Comparison of ENCODE assay signal across 2 cellular contexts in the genomic region with DNA sequence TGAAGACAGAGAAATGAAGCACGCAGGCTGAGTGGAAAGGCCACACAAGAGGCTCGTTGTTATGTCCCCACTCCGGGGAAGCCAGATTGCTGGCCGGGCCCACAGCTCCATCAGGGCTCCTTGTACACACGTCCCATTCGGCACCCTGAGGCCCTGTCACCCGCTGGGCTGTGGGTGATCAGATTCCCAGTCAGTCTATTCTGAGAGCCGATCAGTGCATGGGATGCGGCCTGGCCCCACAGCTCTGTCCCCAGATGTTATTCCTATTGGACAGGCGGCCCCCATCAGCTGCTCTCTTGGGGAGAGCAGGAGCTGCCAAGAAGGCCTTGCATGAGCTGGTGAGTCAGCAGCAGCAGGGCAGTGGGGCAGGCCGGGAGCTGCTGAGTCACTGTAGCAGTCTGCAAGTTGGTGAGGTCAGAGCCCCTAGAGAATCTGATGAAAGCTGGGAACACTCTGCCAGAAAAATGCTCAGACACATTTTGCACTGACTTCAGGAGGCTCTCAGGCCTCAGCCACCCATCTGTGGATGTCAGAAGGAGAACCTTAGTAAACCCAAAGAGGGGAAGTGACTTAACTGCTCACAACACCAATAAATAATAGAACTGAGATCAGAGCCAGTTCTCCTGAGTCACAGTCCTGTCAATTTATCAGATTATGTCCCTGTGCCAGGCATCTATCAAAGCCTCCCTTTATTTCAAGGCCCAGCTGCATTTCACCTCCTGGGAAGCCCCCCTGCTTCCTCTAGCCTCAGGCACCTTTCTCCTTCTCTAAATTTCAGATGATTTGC.
TF ChIP-seq lines count a peak whose summit lies in the region.

No MANE protein-coding gene starts in this region.

TF ChIP-seq in PFSK-1, 5 proteins besides CTCF, POLR2A, EP300 and RAD21 (continued from another document):
- no peak for TF ChIP-seq TAF1 (IDR thresholded peaks at IDR 0.05; ENCODE audit: borderline replicate concordance, insufficient read depth, low read length)

TF ChIP-seq in K562, 482 proteins besides CTCF, POLR2A, EP300 and RAD21 (continued from another document and continues in another):
- peak; percentile 95 for TF ChIP-seq RREB1 (CRISPR knock-in tag; IDR thresholded peaks at IDR 0.05)
- TF ChIP-seq, protein P1, sequence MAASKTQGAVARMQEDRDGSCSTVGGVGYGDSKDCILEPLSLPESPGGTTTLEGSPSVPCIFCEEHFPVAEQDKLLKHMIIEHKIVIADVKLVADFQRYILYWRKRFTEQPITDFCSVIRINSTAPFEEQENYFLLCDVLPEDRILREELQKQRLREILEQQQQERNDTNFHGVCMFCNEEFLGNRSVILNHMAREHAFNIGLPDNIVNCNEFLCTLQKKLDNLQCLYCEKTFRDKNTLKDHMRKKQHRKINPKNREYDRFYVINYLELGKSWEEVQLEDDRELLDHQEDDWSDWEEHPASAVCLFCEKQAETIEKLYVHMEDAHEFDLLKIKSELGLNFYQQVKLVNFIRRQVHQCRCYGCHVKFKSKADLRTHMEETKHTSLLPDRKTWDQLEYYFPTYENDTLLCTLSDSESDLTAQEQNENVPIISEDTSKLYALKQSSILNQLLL (CRISPR knock-in tag; IDR thresholded peaks at IDR 0.05; ENCODE audit: borderline replicate concordance), result no peak
- TF ChIP-seq, protein P2, sequence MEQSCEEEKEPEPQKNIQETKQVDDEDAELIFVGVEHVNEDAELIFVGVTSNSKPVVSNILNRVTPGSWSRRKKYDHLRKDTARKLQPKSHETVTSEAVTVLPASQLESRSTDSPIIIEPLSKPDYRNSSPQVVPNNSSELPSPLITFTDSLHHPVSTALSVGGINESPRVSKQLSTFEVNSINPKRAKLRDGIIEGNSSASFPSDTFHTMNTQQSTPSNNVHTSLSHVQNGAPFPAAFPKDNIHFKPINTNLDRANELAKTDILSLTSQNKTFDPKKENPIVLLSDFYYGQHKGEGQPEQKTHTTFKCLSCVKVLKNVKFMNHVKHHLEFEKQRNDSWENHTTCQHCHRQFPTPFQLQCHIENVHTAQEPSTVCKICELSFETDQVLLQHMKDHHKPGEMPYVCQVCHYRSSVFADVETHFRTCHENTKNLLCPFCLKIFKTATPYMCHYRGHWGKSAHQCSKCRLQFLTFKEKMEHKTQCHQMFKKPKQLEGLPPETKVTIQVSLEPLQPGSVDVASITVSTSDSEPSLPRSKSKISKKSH (CRISPR knock-in tag; IDR thresholded peaks at IDR 0.05), result no peak
- TF ChIP-seq, protein P3, sequence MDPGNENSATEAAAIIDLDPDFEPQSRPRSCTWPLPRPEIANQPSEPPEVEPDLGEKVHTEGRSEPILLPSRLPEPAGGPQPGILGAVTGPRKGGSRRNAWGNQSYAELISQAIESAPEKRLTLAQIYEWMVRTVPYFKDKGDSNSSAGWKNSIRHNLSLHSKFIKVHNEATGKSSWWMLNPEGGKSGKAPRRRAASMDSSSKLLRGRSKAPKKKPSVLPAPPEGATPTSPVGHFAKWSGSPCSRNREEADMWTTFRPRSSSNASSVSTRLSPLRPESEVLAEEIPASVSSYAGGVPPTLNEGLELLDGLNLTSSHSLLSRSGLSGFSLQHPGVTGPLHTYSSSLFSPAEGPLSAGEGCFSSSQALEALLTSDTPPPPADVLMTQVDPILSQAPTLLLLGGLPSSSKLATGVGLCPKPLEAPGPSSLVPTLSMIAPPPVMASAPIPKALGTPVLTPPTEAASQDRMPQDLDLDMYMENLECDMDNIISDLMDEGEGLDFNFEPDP (CRISPR knock-in tag; IDR thresholded peaks at IDR 0.05), result no peak
- TF ChIP-seq IFI16 (CRISPR knock-in tag; IDR thresholded peaks at IDR 0.05), result peak; percentile 71; the same call in 1 of the 2 replicates
- no peak for TF ChIP-seq ZNF3 (CRISPR knock-in tag; IDR thresholded peaks at IDR 0.05)
- TF ChIP-seq DACH1 (IDR thresholded peaks at IDR 0.05; ENCODE audit: partially characterized antibody), result peak; percentile 95
- no peak for TF ChIP-seq ZNF121 (CRISPR knock-in tag; conservative IDR thresholded peaks at IDR 0.05)
- TF ChIP-seq RFX1 (IDR thresholded peaks at IDR 0.05), result no peak
- no peak for TF ChIP-seq HLTF (IDR thresholded peaks at IDR 0.05)
- no peak for TF ChIP-seq EWSR1 (IDR thresholded peaks at IDR 0.05; ENCODE audit: borderline replicate concordance, low read depth, partially characterized antibody)
- no peak for TF ChIP-seq ELK1 (CRISPR knock-in tag; IDR thresholded peaks at IDR 0.05)
- no peak for TF ChIP-seq SMARCA5 (IDR thresholded peaks at IDR 0.05)
- TF ChIP-seq ZNF124 (CRISPR knock-in tag; IDR thresholded peaks at IDR 0.05), result no peak
- no peak for TF ChIP-seq ZNF274 (IDR thresholded peaks at IDR 0.05; ENCODE audit: borderline replicate concordance, low read depth, low read length)
- 0 out of 2 replicates have a peak, but pooled peaks have one; percentile 15 for TF ChIP-seq HOXB6 (CRISPR knock-in tag; IDR thresholded peaks at IDR 0.05; ENCODE audit: borderline replicate concordance)
- TF ChIP-seq PHF20 (IDR thresholded peaks at IDR 0.05; ENCODE audit: partially characterized antibody), result no peak
- TF ChIP-seq ZNF766 (CRISPR knock-in tag; conservative IDR thresholded peaks at IDR 0.05), result peak; percentile 82; the same call in 1 of the 2 replicates
- no peak for TF ChIP-seq RFX7 (CRISPR knock-in tag; IDR thresholded peaks at IDR 0.05)
- TF ChIP-seq ZNF764 (CRISPR knock-in tag; IDR thresholded peaks at IDR 0.05; ENCODE audit: low read depth), result no peak
- no peak for TF ChIP-seq ZNF354B (CRISPR knock-in tag; IDR thresholded peaks at IDR 0.05)
- TF ChIP-seq ATF1 (CRISPR knock-in tag; IDR thresholded peaks at IDR 0.05), result no peak
- peak; percentile 90 for TF ChIP-seq ATF1 (tag; IDR thresholded peaks at IDR 0.05)
- TF ChIP-seq GTF2F1 (IDR thresholded peaks at IDR 0.05; ENCODE audit: low read depth, low read length), result no peak
- TF ChIP-seq RBM22 (IDR thresholded peaks at IDR 0.05; ENCODE audit: low read depth, low read length, poor library complexity, severe bottlenecking), result no peak
- no peak for TF ChIP-seq NCOA2 (IDR thresholded peaks at IDR 0.05; ENCODE audit: partially characterized antibody in 2 of 2)
- no peak; the same call in 1 of the 2 replicates for TF ChIP-seq MEF2A (IDR thresholded peaks at IDR 0.05; ENCODE audit: control insufficient read depth, low read depth, low read length)
- TF ChIP-seq ZNF212 (CRISPR knock-in tag; IDR thresholded peaks at IDR 0.05), result no peak
- TF ChIP-seq, protein P4, sequence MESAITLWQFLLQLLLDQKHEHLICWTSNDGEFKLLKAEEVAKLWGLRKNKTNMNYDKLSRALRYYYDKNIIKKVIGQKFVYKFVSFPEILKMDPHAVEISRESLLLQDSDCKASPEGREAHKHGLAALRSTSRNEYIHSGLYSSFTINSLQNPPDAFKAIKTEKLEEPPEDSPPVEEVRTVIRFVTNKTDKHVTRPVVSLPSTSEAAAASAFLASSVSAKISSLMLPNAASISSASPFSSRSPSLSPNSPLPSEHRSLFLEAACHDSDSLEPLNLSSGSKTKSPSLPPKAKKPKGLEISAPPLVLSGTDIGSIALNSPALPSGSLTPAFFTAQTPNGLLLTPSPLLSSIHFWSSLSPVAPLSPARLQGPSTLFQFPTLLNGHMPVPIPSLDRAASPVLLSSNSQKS (CRISPR knock-in tag; IDR thresholded peaks at IDR 0.05), result no peak
- peak; percentile 100 for TF ChIP-seq JUN (IDR thresholded peaks at IDR 0.05; ENCODE audit: borderline replicate concordance, low read depth, low read length)
- peak; percentile 98; the same call in 1 of the 2 replicates for TF ChIP-seq JUN (CRISPR knock-in tag; IDR thresholded peaks at IDR 0.05; ENCODE audit: borderline replicate concordance)
